23 cellular contexts compared by ENCODE assay signal in the genomic region with DNA sequence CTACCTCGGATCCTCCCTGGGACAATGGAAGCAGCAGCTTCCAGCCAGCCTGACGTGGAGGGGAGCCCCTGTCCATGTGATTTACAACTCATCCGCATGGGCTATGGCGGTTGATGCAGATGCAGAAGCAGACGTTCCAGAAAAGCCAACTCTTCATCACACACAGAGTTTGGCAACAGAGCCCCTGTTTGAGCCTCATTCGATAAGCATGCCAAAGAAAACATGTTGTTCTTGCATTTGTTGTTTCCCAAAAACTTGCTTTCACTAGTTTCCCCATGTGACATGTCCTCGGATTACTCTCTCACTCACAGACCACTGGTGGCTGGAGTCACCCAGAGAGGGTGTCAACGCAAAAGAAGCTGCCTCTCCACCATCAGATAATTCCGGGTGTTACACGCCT. TPM values are rescaled to one million over a fixed set of nuclear protein-coding genes. Genes with fewer than 3 reads are reported as not detected.
DNase-seq lines count a peak whose midpoint lies in the region; ATAC-seq, FAIRE-seq and TF ChIP-seq lines count a peak whose summit lies in the region.
"Had no signal": no experiment of that assay in that cellular context is flagged by ENCODE, and none has a peak within 500 bp of the region (broad histone marks: within the 10 kb centered on the region; RNA-seq: fewer than 3 reads in every experiment).

No MANE protein-coding gene starts in this region.

- no peaks in the 10 kb centered on the region for H3K27me3 Mint-ChIP-seq in activated CD4-positive, alpha-beta T cell treated with anti-CD3 and anti-CD28 coated beads, Interleukin-2, amount 10 ng/mL, durations not matched to agents 24 days and 14 days
- H3K27me3 Mint-ChIP-seq: T-cell had no signal

- no peak for FAIRE-seq in kidney (lab: Jason Lieb, UNC)
- FAIRE-seq: A204.1, colon had no signal

- TF ChIP-seq POLR2A in esophagus squamous epithelium (IDR thresholded peaks at IDR 0.05) (no peak), transverse colon (IDR thresholded peaks at IDR 0.05) (no peak)

- H3K4me1 Mint-ChIP-seq in activated CD4-positive, alpha-beta T cell treated with anti-CD3 and anti-CD28 coated beads, Interleukin-2, amount 10 ng/mL, durations not matched to agents 24 days and 14 days: peaks cover 21% of the 10 kb centered on the region

- H3K4me1 ChIP-seq in esophagus squamous epithelium (peaks cover 0 to 21% (median 0%) of the 10 kb centered on the region in 3 donors), kidney (ENCODE audit: control insufficient read depth in 1 of 2, insufficient read depth in 1 of 2, low read depth in 1 of 2, low read length in 2 of 2) (peaks cover 0 to 7% of the 10 kb centered on the region in 2 donors), skeletal muscle tissue (ENCODE audit: control insufficient read depth in 3 of 3, insufficient read depth in 3 of 3, low read length in 3 of 3) (peaks cover 0 to 24% (median 8%) of the 10 kb centered on the region in 3 donors), transverse colon (no peaks in the 10 kb centered on the region)

- WGBS in esophagus squamous epithelium, 2 donors: 74 to 77% methylated on average over 10 of the region's 10 CpGs
- WGBS in transverse colon (ENCODE audit: low coverage in 1 of 2), 2 donors: 84% methylated on average over 10 of the region's 10 CpGs; no CpG with 5 or more reads in 1 of the 2 donors

- intact Hi-C loops in esophagus squamous epithelium (cut with DNase I) (no loop called here), kidney (cut with DNase I) (no loop called here), transverse colon (cut with DNase I; ENCODE audit: low total_unique reads) (no loop called here)
- intact Hi-C loops in activated CD4-positive, alpha-beta T cell treated with anti-CD3 and anti-CD28 coated beads, Interleukin-2, amount 10 ng/mL, durations not matched to agents 24 days and 14 days (cut with micrococcal nuclease): no loop called here

- TF ChIP-seq EP300 in transverse colon (IDR thresholded peaks at IDR 0.05; ENCODE audit: low read depth): no peak

- in situ Hi-C loops in transverse colon (cut with MboI; ENCODE audit: low pct_ligation_motif_present in 1 of 4, low pct_unique_long_range_greater_than_20kb in 1 of 4, low sequenced_read_pairs in 3 of 4): no loop called here

- H3K36me3 Mint-ChIP-seq in activated CD4-positive, alpha-beta T cell treated with anti-CD3 and anti-CD28 coated beads, Interleukin-2, amount 10 ng/mL, durations not matched to agents 24 days and 14 days (ENCODE audit: low read depth): no peaks in the 10 kb centered on the region
- H3K36me3 Mint-ChIP-seq: stimulated activated effector memory CD8-positive, alpha-beta T cell treated with anti-CD3 and anti-CD28 coated beads, Interleukin-12 subunit alpha, Interleukin-12 subunit beta, amount 100 ng/mL, for 72 hours; T-cell had no signal

- no peak overlapping the region for H3K4me3 Mint-ChIP-seq in activated CD4-positive, alpha-beta T cell treated with anti-CD3 and anti-CD28 coated beads, Interleukin-2, amount 10 ng/mL, durations not matched to agents 24 days and 14 days
- H3K4me3 Mint-ChIP-seq: stimulated activated effector memory CD8-positive, alpha-beta T cell treated with anti-CD3 and anti-CD28 coated beads, Interleukin-12 subunit alpha, Interleukin-12 subunit beta, amount 100 ng/mL, for 72 hours; T-cell had no signal

- H3K27me3 ChIP-seq in esophagus squamous epithelium (no peaks in the 10 kb centered on the region), skeletal muscle tissue (ENCODE audit: control insufficient read depth in 3 of 3, insufficient read depth in 3 of 3, low read length in 3 of 3) (peaks cover 0 to 17% (median 12%) of the 10 kb centered on the region in 3 donors), transverse colon (no peaks in the 10 kb centered on the region)
- H3K27me3 ChIP-seq: BLaER1 treated with 17β-estradiol and CSF1 and Interleukin-3, amounts not matched to agents 10 nM and 100 nM had no signal

- H3K36me3 ChIP-seq in esophagus squamous epithelium (peaks cover 0 to 5% (median 0%) of the 10 kb centered on the region in 3 donors), kidney (ENCODE audit: control insufficient read depth in 1 of 2, insufficient read depth in 2 of 2, low read length in 2 of 2) (peaks cover 0 to 11% of the 10 kb centered on the region in 2 donors), skeletal muscle tissue (ENCODE audit: control insufficient read depth in 3 of 3, insufficient read depth in 3 of 3, low read length in 3 of 3) (no peaks in the 10 kb centered on the region), transverse colon (no peaks in the 10 kb centered on the region)
- H3K36me3 ChIP-seq: BLaER1 treated with 17β-estradiol and CSF1 and Interleukin-3, amounts not matched to agents 10 nM and 100 nM had no signal

- H3K4me3 ChIP-seq in AG10803 (ENCODE audit: low read length): no peak overlapping the region
- no peak overlapping the region for H3K4me3 ChIP-seq in esophagus squamous epithelium
- H3K4me3 ChIP-seq in kidney (ENCODE audit: low read length in 2 of 2): no peak overlapping the region
- no peak overlapping the region for H3K4me3 ChIP-seq in skeletal muscle tissue (ENCODE audit: low read length in 3 of 3)
- H3K4me3 ChIP-seq in transverse colon: no peak overlapping the region
- H3K4me3 ChIP-seq: BLaER1 treated with 17β-estradiol and CSF1 and Interleukin-3, amounts not matched to agents 10 nM and 100 nM had no signal

- H3K9ac ChIP-seq in kidney (ENCODE audit: low read length in 2 of 2) (no peak overlapping the region), skeletal muscle tissue (ENCODE audit: low read depth in 1 of 3, low read length in 3 of 3) (no peak overlapping the region)
- H3K9ac ChIP-seq: BLaER1 treated with 17β-estradiol and CSF1 and Interleukin-3, amounts not matched to agents 10 nM and 100 nM had no signal

- DNase-seq in AG10803 (ENCODE audit: low read depth) (peak; percentile 33), esophagus squamous epithelium (lab: John Stamatoyannopoulos, UW) (no peak), kidney (peak; percentile 87), transverse colon (no peak)
- no peak for DNase-seq in activated CD4-positive, alpha-beta T cell treated with anti-CD3 and anti-CD28 coated beads, Interleukin-2, amount 10 ng/mL, durations not matched to agents 24 days and 14 days
- no peak for DNase-seq in NK-92 treated with Interleukin-12 subunit alpha and Interleukin-12 subunit beta, amount 100 ng/mL, for 24 hours (lab: John Stamatoyannopoulos, UW)
- DNase-seq: activated CD4-positive, alpha-beta T cell treated with anti-CD3 and anti-CD28 coated beads, Interleukin-2, amount 50 U/mL, for 1 hour; activated gamma-delta T cell; anterior cingulate cortex; foreskin melanocyte; kidney glomerular epithelial cell; NCI-H1105 treated with DMSO at 0.1 percent for 48 hours; NCI-H2107; NCI-H524; stimulated activated CD4-positive, alpha-beta T cell treated with anti-CD3 and anti-CD28 coated beads, Interleukin-15, amount 100 ng/mL, for 24 hours; T-cell had no signal

- no peaks in the 10 kb centered on the region for H3K9me3 Mint-ChIP-seq in activated CD4-positive, alpha-beta T cell treated with anti-CD3 and anti-CD28 coated beads, Interleukin-2, amount 10 ng/mL, durations not matched to agents 24 days and 14 days
- H3K9me3 Mint-ChIP-seq: stimulated activated effector memory CD8-positive, alpha-beta T cell treated with anti-CD3 and anti-CD28 coated beads, Interleukin-12 subunit alpha, Interleukin-12 subunit beta, amount 100 ng/mL, for 72 hours; T-cell had no signal

- TF ChIP-seq CTCF in AG10803 (conservative IDR thresholded peaks at IDR 0.05; ENCODE audit: low read length): no peak
- TF ChIP-seq CTCF in esophagus squamous epithelium (IDR thresholded peaks at IDR 0.05): no peak
- no peak for TF ChIP-seq CTCF in kidney (IDR thresholded peaks at IDR 0.05; ENCODE audit: borderline replicate concordance, extremely low read depth, insufficient read depth)
- TF ChIP-seq CTCF in transverse colon (IDR thresholded peaks at IDR 0.05): no peak

- no peaks in the 10 kb centered on the region for H3K9me3 ChIP-seq in esophagus squamous epithelium
- H3K9me3 ChIP-seq in kidney (ENCODE audit: control insufficient read depth in 1 of 2, low read length in 2 of 2): no peaks in the 10 kb centered on the region
- no peaks in the 10 kb centered on the region for H3K9me3 ChIP-seq in skeletal muscle tissue (ENCODE audit: control insufficient read depth in 3 of 3, low read length in 3 of 3)
- H3K9me3 ChIP-seq in transverse colon: no peaks in the 10 kb centered on the region
- H3K9me3 ChIP-seq: BLaER1 treated with 17β-estradiol and CSF1 and Interleukin-3, amounts not matched to agents 10 nM and 100 nM had no signal

- H3K27ac ChIP-seq in esophagus squamous epithelium (peak overlapping the region in 3 of 4 donors; percentile 32 to 66 (median 65)), kidney (ENCODE audit: low read depth in 2 of 2, low read length in 2 of 2) (no peak overlapping the region), skeletal muscle tissue (ENCODE audit: low read depth, low read length) (peak overlapping the region; percentile 34), transverse colon (peak overlapping the region in 2 of 4 donors; percentile 18 to 26)
- H3K27ac ChIP-seq: BLaER1 treated with 17β-estradiol and CSF1 and Interleukin-3, amounts not matched to agents 10 nM and 100 nM had no signal

- ATAC-seq in HG02870 (IDR thresholded peaks at IDR 0.05; ENCODE audit: unreplicated experiment): no peak
- ATAC-seq: stimulated activated effector memory CD8-positive, alpha-beta T cell treated with anti-CD3 and anti-CD28 coated beads, Interleukin-12 subunit alpha, Interleukin-12 subunit beta, amount 100 ng/mL, for 72 hours; T-cell had no signal

- no peak overlapping the region for H3K27ac Mint-ChIP-seq in activated CD4-positive, alpha-beta T cell treated with anti-CD3 and anti-CD28 coated beads, Interleukin-2, amount 10 ng/mL, durations not matched to agents 24 days and 14 days
- H3K27ac Mint-ChIP-seq: T-cell had no signal

RNA-seq across cellular contexts. Expression of gene TC2N, which starts 16.4 kb away (rescaled TPM):
- total RNA-seq in esophagus squamous epithelium (10 to 100 TPM; 32.4 to 48.9 (median 44.7) TPM), kidney (39.7 TPM), skeletal muscle tissue (5.7 TPM), transverse colon (10 to 100 TPM; 36.0 to 85.4 (median 53.7) TPM)
- 5.8 TPM for polyA plus RNA-seq in kidney (ENCODE audit: insufficient read depth, low read depth, low replicate concordance)
- total RNA-seq in activated CD4-positive, alpha-beta T cell treated with anti-CD3 and anti-CD28 coated beads, Interleukin-2, amount 10 ng/mL, durations not matched to agents 24 days and 14 days: 18.6 and 19.3 TPM in 2 replicates
- total RNA-seq: G401 had no signal

Comparison
In these comparisons a context has a peak if more than half of its experiments do, and no peak if none do; other contexts are left out.
1. DNase-seq: peak in AG10803 (single experiment) and kidney (single experiment); none in esophagus squamous epithelium (single experiment), activated CD4-positive, alpha-beta T cell treated with anti-CD3 and anti-CD28 coated beads, Interleukin-2, amount 10 ng/mL, durations not matched to agents 24 days and 14 days (single experiment), NK-92 treated with Interleukin-12 subunit alpha and Interleukin-12 subunit beta, amount 100 ng/mL, for 24 hours (single experiment) and transverse colon (single experiment).
2. H3K27ac ChIP-seq: peak in esophagus squamous epithelium (3 of 4) and skeletal muscle tissue (single experiment); none in kidney (0 of 2).